Comparison of ENCODE assay signal across 8 cellular contexts in genomic region chr9:33677506-33677809, GRCh38.
DNase-seq lines count a peak whose midpoint lies in the region; ATAC-seq and TF ChIP-seq lines count a peak whose summit lies in the region.

No MANE protein-coding gene starts in this region.

- H3K9me3 ChIP-seq in PC-3 (ENCODE audit: low read length) = no peaks in the 10 kb centered on the region
- no peaks in the 10 kb centered on the region for H3K9me3 ChIP-seq in parathyroid adenoma (ENCODE audit: control insufficient read depth, low read length)

- no peaks in the 10 kb centered on the region for H4K20me1 ChIP-seq in PC-3 (ENCODE audit: low read length)

- intact Hi-C loops in CD14-positive monocyte (cut with micrococcal nuclease) (no loop called here), PC-3 (cut with micrococcal nuclease) (no loop called here)

- H3K4me3 Mint-ChIP-seq in CD14-positive monocyte (peak overlapping the region; percentile 79 to 96), endothelial cell (ENCODE audit: unreplicated experiment) (peak overlapping the region; percentile 98)

- CTCF ChIA-PET in PC-3 (lab: Charles Lee) = no interaction called here

- DNase-seq in CD14-positive monocyte (ENCODE audit: low spot score) (no peak), PC-3 (no peak), endothelial cell (ENCODE audit: low spot score) (no peak), G401 (ENCODE audit: low spot score) (no peak)

- H3K27me3 ChIP-seq in PC-3 (ENCODE audit: low read length) (no peaks in the 10 kb centered on the region), parathyroid adenoma (ENCODE audit: control insufficient read depth, insufficient read depth, low read length) (no peaks in the 10 kb centered on the region)

- H3K27me3 Mint-ChIP-seq in CD14-positive monocyte (ENCODE audit: low read depth in 3 of 3) = peaks cover 10 to 46% (median 28%) of the 10 kb centered on the region in 3 donors
- H3K27me3 Mint-ChIP-seq in endothelial cell (ENCODE audit: unreplicated experiment) = no peaks in the 10 kb centered on the region

- peak overlapping the region in 3 of 7 donors; percentile 47 to 70 (median 48) for H3K27ac Mint-ChIP-seq in CD14-positive monocyte
- peak overlapping the region; percentile 37 for H3K27ac Mint-ChIP-seq in endothelial cell (ENCODE audit: unreplicated experiment)

- no TSS peak for BruUV-seq in PC-3 (replicated peaks; lab: Mats Ljungman, UMichigan)

- ATAC-seq in PC-3 (no peak), GM21528 (IDR thresholded peaks at IDR 0.05; ENCODE audit: low FRiP score, unreplicated experiment) (no peak), HG03520 (IDR thresholded peaks at IDR 0.05; ENCODE audit: unreplicated experiment) (no peak), HG03439 (IDR thresholded peaks at IDR 0.05; ENCODE audit: unreplicated experiment) (no peak)

- in situ Hi-C loops in G401 (cut with HindIII; ENCODE audit: low sequenced_read_pairs) = no loop called here

- no peaks in the 10 kb centered on the region for H3F3A ChIP-seq in PC-3 (ENCODE audit: low read length, unreplicated experiment)

- TF ChIP-seq CTCF in CD14-positive monocyte (IDR thresholded peaks at IDR 0.05) (no peak), PC-3 (conservative IDR thresholded peaks at IDR 0.05; ENCODE audit: low read depth, low read length) (no peak), endothelial cell (IDR thresholded peaks at IDR 0.05; ENCODE audit: unreplicated experiment) (no peak), parathyroid adenoma (IDR thresholded peaks at IDR 0.05) (no peak)

- H3K9ac ChIP-seq in PC-3 (ENCODE audit: low read length) = peak overlapping the region; percentile 49; the same call in 1 of the 2 replicates
- H3K9ac ChIP-seq in parathyroid adenoma = no peak overlapping the region

- H3K36me3 Mint-ChIP-seq in CD14-positive monocyte (no peaks in the 10 kb centered on the region), endothelial cell (ENCODE audit: low read depth, unreplicated experiment) (peaks cover 3% of the 10 kb centered on the region)

- H3K9me2 ChIP-seq in PC-3 (replicated peaks; ENCODE audit: low read length) = no peaks in the 10 kb centered on the region

- H3K9me3 Mint-ChIP-seq in CD14-positive monocyte = peaks cover 0 to 3% (median 0%) of the 10 kb centered on the region in 7 donors
- H3K9me3 Mint-ChIP-seq in endothelial cell (ENCODE audit: unreplicated experiment) = no peaks in the 10 kb centered on the region

- H3K4me1 ChIP-seq in PC-3 (ENCODE audit: insufficient read depth, low read length) (no peaks in the 10 kb centered on the region), parathyroid adenoma (no peaks in the 10 kb centered on the region)

- H3K4me2 ChIP-seq in PC-3 (ENCODE audit: low read length) = peak overlapping the region; percentile 83
- H3K4me2 ChIP-seq in parathyroid adenoma (ENCODE audit: low read length) = peak overlapping the region; percentile 62

- H3K36me3 ChIP-seq in PC-3 (ENCODE audit: low read depth, low read length) = no peaks in the 10 kb centered on the region
- no peaks in the 10 kb centered on the region for H3K36me3 ChIP-seq in parathyroid adenoma (ENCODE audit: control insufficient read depth, insufficient read depth, low read length)

- POLR2A ChIA-PET in PC-3 (lab: Charles Lee; ENCODE audit: unreplicated experiment) = no interaction called here

- H3K4me1 Mint-ChIP-seq in CD14-positive monocyte (peaks cover 12% of the 10 kb centered on the region), endothelial cell (ENCODE audit: unreplicated experiment) (peaks cover 9% of the 10 kb centered on the region)

- H3K27ac ChIP-seq in PC-3 (ENCODE audit: low read length) (no peak overlapping the region), parathyroid adenoma (peak overlapping the region; percentile 78)

- H3K79me2 ChIP-seq in PC-3 (ENCODE audit: low read length) = no peaks in the 10 kb centered on the region
- no peaks in the 10 kb centered on the region for H3K79me2 ChIP-seq in parathyroid adenoma

- H3K4me3 ChIP-seq in PC-3 (ENCODE audit: low read length) (peak overlapping the region; percentile 74), parathyroid adenoma (ENCODE audit: low read depth, low read length) (peak overlapping the region; percentile 48)

- H2AFZ ChIP-seq in PC-3 (ENCODE audit: low read length) (peak overlapping the region; percentile 85), parathyroid adenoma (peak overlapping the region; percentile 93)
